Comparison of ENCODE assay signal across 16 cellular contexts in the genomic region with DNA sequence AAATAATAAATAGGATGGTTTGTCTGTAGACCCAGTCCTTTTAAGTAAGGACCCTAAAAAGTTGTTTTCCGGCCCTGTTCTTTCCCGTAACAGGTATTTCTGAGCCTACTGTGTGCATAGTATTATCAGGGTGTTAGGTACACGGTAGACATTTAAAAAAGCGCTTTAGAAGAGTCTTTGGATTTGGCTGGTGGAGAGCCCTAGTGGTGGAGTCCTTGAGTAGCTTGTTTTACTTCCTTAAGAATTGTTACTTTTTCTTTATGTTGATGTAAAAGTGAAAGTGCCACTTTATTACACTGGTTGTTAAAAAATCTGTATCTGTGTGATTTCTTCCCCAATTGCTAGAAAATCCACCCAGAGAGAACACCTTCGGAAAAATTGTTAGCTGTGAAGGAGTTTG. TPM values are rescaled to one million over a fixed set of nuclear protein-coding genes. Genes with fewer than 3 reads are reported as not detected.
DNase-seq lines count a peak whose midpoint lies in the region; ATAC-seq, FAIRE-seq and TF ChIP-seq lines count a peak whose summit lies in the region.
"Had no signal": no experiment of that assay in that cellular context is flagged by ENCODE, and none has a peak within 500 bp of the region (broad histone marks: within the 10 kb centered on the region; RNA-seq: fewer than 3 reads in every experiment).

No MANE protein-coding gene starts in this region.

- H4K20me1 ChIP-seq in BLaER1 (no peaks in the 10 kb centered on the region), GM12878 (ENCODE audit: control insufficient read depth, insufficient read depth) (no peaks in the 10 kb centered on the region)

- intact Hi-C loops in GM12878 (cut with micrococcal nuclease; ENCODE audit: unreplicated experiment): no loop called here

- no peak for TF ChIP-seq EP300 in GM12878 (IDR thresholded peaks at IDR 0.05; ENCODE audit: borderline replicate concordance in 1 of 2, control insufficient read depth in 1 of 2, low read depth in 2 of 2, low read length in 2 of 2)

- H3K9me3 ChIP-seq in BLaER1 (no peaks in the 10 kb centered on the region), GM12878 (replicated peaks; ENCODE audit: control insufficient read depth, insufficient read depth, low read length) (no peaks in the 10 kb centered on the region), mesenchymal stem cell (ENCODE audit: control insufficient read depth, low read length) (no peaks in the 10 kb centered on the region)
- H3K9me3 ChIP-seq: gastroesophageal sphincter, mucosa of descending colon had no signal

- H3K9ac ChIP-seq in BLaER1 (peak overlapping the region; percentile 23; the same call in 1 of the 2 replicates), GM12878 (ENCODE audit: control insufficient read depth, insufficient read depth, low read length) (no peak overlapping the region), mesenchymal stem cell (ENCODE audit: low read length) (peak overlapping the region; percentile 87)

- H3K27ac Mint-ChIP-seq in activated T-cell treated with anti-CD3 and anti-CD28 coated beads, Interleukin-2, amount 50 U/mL, for 24 hours: no peak overlapping the region

- H3K27ac ChIP-seq in BLaER1 (peak overlapping the region; percentile 29), GM12878 (ENCODE audit: control insufficient read depth, insufficient read depth) (no peak overlapping the region; the same call in 1 of the 2 replicates), mesenchymal stem cell (ENCODE audit: low read length, poor library complexity, severe bottlenecking) (peak overlapping the region; percentile 60)
- H3K27ac ChIP-seq: gastroesophageal sphincter had no signal

- H3K4me1 ChIP-seq in BLaER1 (peaks cover 50% of the 10 kb centered on the region), GM12878 (ENCODE audit: control insufficient read depth, insufficient read depth, low read length) (peaks cover 9% of the 10 kb centered on the region), mesenchymal stem cell (ENCODE audit: control insufficient read depth, insufficient read depth, low read depth, low read length) (peaks cover 11% of the 10 kb centered on the region)
- H3K4me1 ChIP-seq: gastroesophageal sphincter had no signal

- H3K27me3 Mint-ChIP-seq in activated T-cell treated with anti-CD3 and anti-CD28 coated beads, Interleukin-2, amount 50 U/mL, for 24 hours: no peaks in the 10 kb centered on the region

- peak in 1 of 3 experiments; percentile 15; a peak in 1 of 6 replicates for TF ChIP-seq CTCF in GM12878 (IDR thresholded peaks at IDR 0.05 in 2 of 3, conservative IDR thresholded peaks at IDR 0.05 in 1 of 3; ENCODE audit: control insufficient read depth in 2 of 3, extremely low read depth in 1 of 3, insufficient read depth in 1 of 3, low read depth in 3 of 3, low read length in 3 of 3)

- ATAC-seq in HG02885 (IDR thresholded peaks at IDR 0.05; ENCODE audit: poor library complexity, unreplicated experiment): peak; percentile 46
- no peak for ATAC-seq in GM12878
- ATAC-seq in HG02763 (IDR thresholded peaks at IDR 0.05; ENCODE audit: unreplicated experiment): no peak
- no peak for ATAC-seq in GM21515 (IDR thresholded peaks at IDR 0.05; ENCODE audit: unreplicated experiment)
- ATAC-seq: gastroesophageal sphincter, mucosa of descending colon, Right ventricle myocardium inferior had no signal

- no peak for FAIRE-seq in GM12878 (lab: Jason Lieb, UNC)
- FAIRE-seq: islet of Langerhans had no signal

- H2AK5ac ChIP-seq in mesenchymal stem cell (ENCODE audit: low read length, severe bottlenecking): peak overlapping the region; percentile 94

- RAD21 ChIA-PET in GM12878 (lab: Charles Lee; ENCODE audit: unreplicated experiment): interaction anchor here (0.6 to 3.2 kb wide), 7 partner anchors 10 to 1202 kb away, joined by 3 to 17 read pairs (median 4); a partner anchor contains a TSS

- no peak overlapping the region for H3K23ac ChIP-seq in mesenchymal stem cell (ENCODE audit: low read length in 2 of 2)

- H4K8ac ChIP-seq in mesenchymal stem cell (ENCODE audit: low read length): no peak overlapping the region

- H3K36me3 Mint-ChIP-seq in activated T-cell treated with anti-CD3 and anti-CD28 coated beads, Interleukin-2, amount 50 U/mL, for 24 hours (ENCODE audit: low read depth): peaks cover 75% of the 10 kb centered on the region

- no peak overlapping the region for H3K18ac ChIP-seq in mesenchymal stem cell (ENCODE audit: low read depth in 1 of 2, low read length in 2 of 2)

- no peak for TF ChIP-seq POLR2A in GM12878 (IDR thresholded peaks at IDR 0.05; ENCODE audit: low read depth, low read length)

- H3K4me2 ChIP-seq in BLaER1 (peak overlapping the region; percentile 68), GM12878 (ENCODE audit: control insufficient read depth, insufficient read depth) (peak overlapping the region; percentile 23; the same call in 1 of the 2 replicates), mesenchymal stem cell (ENCODE audit: low read length, poor library complexity, severe bottlenecking) (no peak overlapping the region)

- peaks cover 5% of the 10 kb centered on the region for H3K79me1 ChIP-seq in mesenchymal stem cell (replicated peaks; ENCODE audit: low read length, poor library complexity, severe bottlenecking)

- H3K4ac ChIP-seq in mesenchymal stem cell (ENCODE audit: low read depth in 1 of 2, low read length in 2 of 2): no peak overlapping the region

- peaks cover 4% of the 10 kb centered on the region for H3K4me1 Mint-ChIP-seq in activated T-cell treated with anti-CD3 and anti-CD28 coated beads, Interleukin-2, amount 50 U/mL, for 24 hours (ENCODE audit: low read depth)

- CTCF ChIA-PET in GM12878 (lab: Yijun Ruan, JAX): interaction anchor here (0.6 to 9.2 kb wide), 9 partner anchors 11 to 1078 kb away, joined by 3 to 132 read pairs (median 3); no protein-coding TSS in a partner anchor

- SMC1A ChIA-PET in GM12878 (lab: Charles Lee; ENCODE audit: uncharacterized antibody, unreplicated experiment): interaction anchor here (0.8 to 3.9 kb wide), 10 partner anchors 10 to 263 kb away, joined by 3 to 31 read pairs (median 4); no protein-coding TSS in a partner anchor

- H3K4me3 Mint-ChIP-seq in activated T-cell treated with anti-CD3 and anti-CD28 coated beads, Interleukin-2, amount 50 U/mL, for 24 hours: no peak overlapping the region

- POLR2A ChIA-PET in GM12878 (lab: Charles Lee): interaction anchor here (0.9 kb wide), 1 partner anchor 10 kb away, joined by 3 read pairs; no protein-coding TSS in a partner anchor

- in situ Hi-C loops in GM12878 (cut with MboI): no loop called here

- H3K27me3 ChIP-seq in BLaER1 (no peaks in the 10 kb centered on the region), GM12878 (replicated peaks in 1 of 2; ENCODE audit: control insufficient read depth in 2 of 2, insufficient read depth in 2 of 2, low read length in 1 of 2) (no peaks in the 10 kb centered on the region), mesenchymal stem cell (ENCODE audit: control insufficient read depth in 1 of 2, insufficient read depth in 1 of 2, low read length in 2 of 2) (no peaks in the 10 kb centered on the region)
- H3K27me3 ChIP-seq: gastroesophageal sphincter had no signal

- no peak overlapping the region for H3K4me3 ChIP-seq in BLaER1
- H3K4me3 ChIP-seq in GM12878: peak overlapping the region; percentile 6; the same call in 1 of the 2 replicates
- H3K4me3 ChIP-seq in mesenchymal stem cell (ENCODE audit: insufficient read depth in 1 of 2, low read depth in 1 of 2, low read length in 2 of 2): peak overlapping the region in 1 of 2 experiments; percentile 70
- H3K4me3 ChIP-seq: gastroesophageal sphincter, mucosa of descending colon had no signal

- no peak overlapping the region for H4K91ac ChIP-seq in mesenchymal stem cell (ENCODE audit: low read length)

- no peaks in the 10 kb centered on the region for H3K9me3 Mint-ChIP-seq in activated T-cell treated with anti-CD3 and anti-CD28 coated beads, Interleukin-2, amount 50 U/mL, for 24 hours

- H2AFZ ChIP-seq in GM12878 (ENCODE audit: control insufficient read depth, low read depth, low read length): peak overlapping the region; percentile 59
- H2AFZ ChIP-seq in mesenchymal stem cell (ENCODE audit: low read depth, low read length): no peak overlapping the region

- no peak overlapping the region for H2BK120ac ChIP-seq in mesenchymal stem cell (ENCODE audit: low read depth, low read length)

- no peak overlapping the region for H2BK12ac ChIP-seq in mesenchymal stem cell (ENCODE audit: low read length in 2 of 2)

- DNase-seq in GM12878 (ENCODE audit: low read depth, low spot score) (no peak), mesenchymal stem cell (no peak), amniotic stem cell (lab: John Stamatoyannopoulos, UW) (no peak)
- no peak for DNase-seq in activated T-cell treated with anti-CD3 and anti-CD28 coated beads, Interleukin-2, amount 50 U/mL, for 24 hours
- DNase-seq: activated CD4-positive, alpha-beta T cell treated with anti-CD3 and anti-CD28 coated beads for 48 hours; anterior cingulate cortex; effector CD4-positive, alpha-beta T cell; mucosa of descending colon; stimulated activated CD4-positive, alpha-beta T cell treated with anti-CD3 and anti-CD28 coated beads, Interleukin-15, amount 100 ng/mL, for 24 hours had no signal

- no peak overlapping the region for H2BK15ac ChIP-seq in mesenchymal stem cell (ENCODE audit: low read depth, poor library complexity, severe bottlenecking)

- H3K14ac ChIP-seq in mesenchymal stem cell (ENCODE audit: low read length in 2 of 2): no peak overlapping the region

- H2BK5ac ChIP-seq in mesenchymal stem cell (ENCODE audit: low read depth, low read length, poor library complexity, severe bottlenecking): peak overlapping the region; percentile 26

- H3K79me2 ChIP-seq in GM12878 (ENCODE audit: control insufficient read depth, insufficient read depth, low read length): no peaks in the 10 kb centered on the region

- H3K36me3 ChIP-seq in BLaER1 (peaks cover 51% of the 10 kb centered on the region), GM12878 (ENCODE audit: control insufficient read depth in 2 of 2, insufficient read depth in 2 of 2, low read length in 1 of 2) (peaks cover 2 to 3% of the 10 kb centered on the region in 2 experiments; a peak in 2 of 4 replicates), mesenchymal stem cell (ENCODE audit: control insufficient read depth in 1 of 2, insufficient read depth in 2 of 2, low read depth in 1 of 2, low read length in 2 of 2) (peaks cover 0 to 1% of the 10 kb centered on the region in 2 experiments)

- WGBS in GM12878 (ENCODE audit: insufficient coverage, insufficient replicate concordance, low lambda C conversion rate, missing lambda C conversion rate): 97% methylated on average over 5 of the region's 5 CpGs
- WGBS in mesenchymal stem cell: 86% methylated on average over 5 of the region's 5 CpGs

- BruUV-seq in GM12878 (replicated peaks; lab: Mats Ljungman, UMichigan): no TSS peak

- TF ChIP-seq RAD21 in GM12878 (IDR thresholded peaks at IDR 0.05; ENCODE audit: insufficient read depth, low read depth, low read length): no peak

RNA-seq across cellular contexts. Expression of a gene that starts 36.8 kb away (rescaled TPM):
- total RNA-seq in GM12878 (2013; cell fraction: nucleolus; rRNA removed): 29.8 and 32.3 TPM in 2 replicates
- 26.0 and 27.8 TPM in 2 replicates for total RNA-seq in GM12878 (2014; rRNA removed)
- 26.1 and 26.9 TPM in 2 replicates for total RNA-seq in GM12878 (2014; rRNA removed; fragmentation: Illumina TruSeq; extraction: Trizol)
- total RNA-seq in GM12878 (2021): 19.5 and 21.7 TPM in 2 replicates
- polyA plus RNA-seq in GM12878 (2011; ENCODE audit: low read depth): 14.0 TPM
- 55.7 and 78.1 TPM in 2 replicates for polyA plus RNA-seq in GM12878 (2011; rRNA removed)
- 31.5 and 32.3 TPM in 2 replicates for polyA plus RNA-seq in GM12878 (2011; cell fraction: cytosol; rRNA removed)
- polyA plus RNA-seq in GM12878 (2011; cell fraction: nucleus; rRNA removed): 48.8 and 56.5 TPM in 2 replicates
- polyA plus RNA-seq in GM12878 (2012): 19.4 and 20.6 TPM in 2 replicates
- 30.1 and 33.8 TPM in 2 replicates for polyA plus RNA-seq in GM12878 (2014; fragmentation: Illumina TruSeq; extraction: Trizol)
- polyA plus RNA-seq in GM12878 (2014; fragmentation: Nextera tagmentation; extraction: Ambion mirVana): 10 to 100 TPM in 1 of 2 experiments, 1 to 10 TPM in 1; 8.3 to 17.0 TPM
- 23.8 and 25.0 TPM in 2 replicates for polyA plus RNA-seq in GM12878 (2014; rRNA removed)
- polyA plus RNA-seq in GM12878 (2016; fragmentation: Nextera tagmentation; extraction: Ambion mirVana): 10 to 100 TPM; 34.5 to 36.1 TPM
- 25.4 and 32.8 TPM in 2 replicates for polyA minus RNA-seq in GM12878 (2011; rRNA and poly(A)+ RNA removed)
- polyA minus RNA-seq in GM12878 (2011; cell fraction: cytosol; rRNA and poly(A)+ RNA removed): 7.5 and 13.1 TPM in 2 replicates
- polyA minus RNA-seq in GM12878 (2011; cell fraction: nucleus; rRNA and poly(A)+ RNA removed): 12.1 and 14.7 TPM in 2 replicates
- 26.9 TPM for polyA plus RNA-seq in mesenchymal stem cell (2013, experiment 1 of 2)
- polyA plus RNA-seq in mesenchymal stem cell (2013, experiment 2 of 2): 27.4 TPM
